ENCODE assay signal across 1 cellular context in genomic region chr11:62645934-62646824, GRCh38.
TF ChIP-seq lines count a peak whose summit lies in the region.

Gene GANAB (minus strand): TSS chr11:62646613. CDS start chr11:62646599, 14 bp downstream.

TF ChIP-seq in HCT116, 20 proteins besides CTCF, POLR2A, EP300 and RAD21 (continued from another document):
- TF ChIP-seq, protein P1, sequence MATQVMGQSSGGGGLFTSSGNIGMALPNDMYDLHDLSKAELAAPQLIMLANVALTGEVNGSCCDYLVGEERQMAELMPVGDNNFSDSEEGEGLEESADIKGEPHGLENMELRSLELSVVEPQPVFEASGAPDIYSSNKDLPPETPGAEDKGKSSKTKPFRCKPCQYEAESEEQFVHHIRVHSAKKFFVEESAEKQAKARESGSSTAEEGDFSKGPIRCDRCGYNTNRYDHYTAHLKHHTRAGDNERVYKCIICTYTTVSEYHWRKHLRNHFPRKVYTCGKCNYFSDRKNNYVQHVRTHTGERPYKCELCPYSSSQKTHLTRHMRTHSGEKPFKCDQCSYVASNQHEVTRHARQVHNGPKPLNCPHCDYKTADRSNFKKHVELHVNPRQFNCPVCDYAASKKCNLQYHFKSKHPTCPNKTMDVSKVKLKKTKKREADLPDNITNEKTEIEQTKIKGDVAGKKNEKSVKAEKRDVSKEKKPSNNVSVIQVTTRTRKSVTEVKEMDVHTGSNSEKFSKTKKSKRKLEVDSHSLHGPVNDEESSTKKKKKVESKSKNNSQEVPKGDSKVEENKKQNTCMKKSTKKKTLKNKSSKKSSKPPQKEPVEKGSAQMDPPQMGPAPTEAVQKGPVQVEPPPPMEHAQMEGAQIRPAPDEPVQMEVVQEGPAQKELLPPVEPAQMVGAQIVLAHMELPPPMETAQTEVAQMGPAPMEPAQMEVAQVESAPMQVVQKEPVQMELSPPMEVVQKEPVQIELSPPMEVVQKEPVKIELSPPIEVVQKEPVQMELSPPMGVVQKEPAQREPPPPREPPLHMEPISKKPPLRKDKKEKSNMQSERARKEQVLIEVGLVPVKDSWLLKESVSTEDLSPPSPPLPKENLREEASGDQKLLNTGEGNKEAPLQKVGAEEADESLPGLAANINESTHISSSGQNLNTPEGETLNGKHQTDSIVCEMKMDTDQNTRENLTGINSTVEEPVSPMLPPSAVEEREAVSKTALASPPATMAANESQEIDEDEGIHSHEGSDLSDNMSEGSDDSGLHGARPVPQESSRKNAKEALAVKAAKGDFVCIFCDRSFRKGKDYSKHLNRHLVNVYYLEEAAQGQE (IDR thresholded peaks at IDR 0.05; ENCODE audit: low read depth), result no peak
- TF ChIP-seq ZFX (IDR thresholded peaks at IDR 0.05) (peak; percentile 95), SP1 (IDR thresholded peaks at IDR 0.05; ENCODE audit: low read depth) (peak; percentile 82), SIN3A (IDR thresholded peaks at IDR 0.05; ENCODE audit: low read depth) (peak; percentile 84)
TF ChIP-seq in HCT116: peak in this region for 9.
